Comparison of ENCODE assay signal across 1 cellular context in the genomic region with DNA sequence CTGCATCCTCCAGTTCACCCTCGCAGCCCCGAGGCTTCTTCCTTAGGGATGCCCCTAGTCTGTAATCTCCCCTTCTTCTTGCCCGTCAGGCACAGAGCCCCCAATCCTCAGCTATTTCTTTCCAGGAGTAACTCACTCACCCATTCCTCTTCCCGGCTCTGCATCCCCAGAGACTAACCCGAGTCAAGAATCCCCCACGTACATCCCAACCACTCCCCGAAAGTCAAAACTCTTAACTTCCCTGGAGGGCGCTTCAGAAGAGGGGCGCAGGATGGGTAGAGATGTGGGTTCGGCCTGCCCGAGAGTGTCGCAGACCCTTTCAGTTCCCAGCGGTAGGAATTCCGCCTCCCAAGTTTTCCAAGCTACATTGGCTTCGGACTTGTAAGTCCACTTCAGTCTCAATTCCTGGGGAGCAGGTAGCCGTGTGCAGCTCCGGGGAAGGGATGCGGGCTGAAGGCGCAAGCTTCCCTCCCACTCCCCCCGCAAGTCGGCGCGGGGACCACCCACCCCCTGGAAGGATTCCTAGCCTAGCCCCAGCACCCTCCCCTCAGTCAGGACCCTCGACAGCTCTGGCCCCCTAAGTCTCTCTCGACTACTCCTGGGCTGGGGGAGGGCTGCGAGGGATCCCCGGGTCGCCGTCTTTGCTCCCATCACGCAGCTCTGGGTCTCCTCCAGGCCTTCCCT.
A peak's percentile ranks its signal among the peaks of the same experiment; 100 is the strongest.
TF ChIP-seq lines count a peak whose summit lies in the region.

No MANE protein-coding gene starts in this region.

TF ChIP-seq in neural cell, 6 proteins besides CTCF, POLR2A, EP300 and RAD21 (continued from another document):
- TF ChIP-seq, protein P1, sequence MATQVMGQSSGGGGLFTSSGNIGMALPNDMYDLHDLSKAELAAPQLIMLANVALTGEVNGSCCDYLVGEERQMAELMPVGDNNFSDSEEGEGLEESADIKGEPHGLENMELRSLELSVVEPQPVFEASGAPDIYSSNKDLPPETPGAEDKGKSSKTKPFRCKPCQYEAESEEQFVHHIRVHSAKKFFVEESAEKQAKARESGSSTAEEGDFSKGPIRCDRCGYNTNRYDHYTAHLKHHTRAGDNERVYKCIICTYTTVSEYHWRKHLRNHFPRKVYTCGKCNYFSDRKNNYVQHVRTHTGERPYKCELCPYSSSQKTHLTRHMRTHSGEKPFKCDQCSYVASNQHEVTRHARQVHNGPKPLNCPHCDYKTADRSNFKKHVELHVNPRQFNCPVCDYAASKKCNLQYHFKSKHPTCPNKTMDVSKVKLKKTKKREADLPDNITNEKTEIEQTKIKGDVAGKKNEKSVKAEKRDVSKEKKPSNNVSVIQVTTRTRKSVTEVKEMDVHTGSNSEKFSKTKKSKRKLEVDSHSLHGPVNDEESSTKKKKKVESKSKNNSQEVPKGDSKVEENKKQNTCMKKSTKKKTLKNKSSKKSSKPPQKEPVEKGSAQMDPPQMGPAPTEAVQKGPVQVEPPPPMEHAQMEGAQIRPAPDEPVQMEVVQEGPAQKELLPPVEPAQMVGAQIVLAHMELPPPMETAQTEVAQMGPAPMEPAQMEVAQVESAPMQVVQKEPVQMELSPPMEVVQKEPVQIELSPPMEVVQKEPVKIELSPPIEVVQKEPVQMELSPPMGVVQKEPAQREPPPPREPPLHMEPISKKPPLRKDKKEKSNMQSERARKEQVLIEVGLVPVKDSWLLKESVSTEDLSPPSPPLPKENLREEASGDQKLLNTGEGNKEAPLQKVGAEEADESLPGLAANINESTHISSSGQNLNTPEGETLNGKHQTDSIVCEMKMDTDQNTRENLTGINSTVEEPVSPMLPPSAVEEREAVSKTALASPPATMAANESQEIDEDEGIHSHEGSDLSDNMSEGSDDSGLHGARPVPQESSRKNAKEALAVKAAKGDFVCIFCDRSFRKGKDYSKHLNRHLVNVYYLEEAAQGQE (IDR thresholded peaks at IDR 0.05; ENCODE audit: borderline replicate concordance) = peak; percentile 50
